In genomic region chr12:71731439-71732356, GRCh38 we compare ENCODE assay signal across 14 cellular contexts. TPM values are rescaled to one million over a fixed set of nuclear protein-coding genes. Genes with fewer than 3 reads are reported as not detected.
A peak's percentile ranks its signal among the peaks of the same experiment; 100 is the strongest.
DNase-seq lines count a peak whose midpoint lies in the region; ATAC-seq and TF ChIP-seq lines count a peak whose summit lies in the region.
"Had no signal": no experiment of that assay in that cellular context is flagged by ENCODE, and none has a peak within 500 bp of the region (broad histone marks: within the 10 kb centered on the region; RNA-seq: fewer than 3 reads in every experiment).

No MANE protein-coding gene starts in this region.

- no peaks in the 10 kb centered on the region for H3K4me1 Mint-ChIP-seq in stimulated activated naive CD8-positive, alpha-beta T cell treated with anti-CD3 and anti-CD28 coated beads, Interleukin-15, amount 100 ng/mL, for 72 hours

- H3K9me3 ChIP-seq in tibial artery (no peaks in the 10 kb centered on the region), transverse colon (no peaks in the 10 kb centered on the region)
- H3K9me3 ChIP-seq: neutrophil had no signal

- no peaks in the 10 kb centered on the region for H3K36me3 ChIP-seq in tibial artery
- H3K36me3 ChIP-seq in transverse colon, result no peaks in the 10 kb centered on the region
- H3K36me3 ChIP-seq: neutrophil had no signal

- ATAC-seq in stimulated activated naive CD8-positive, alpha-beta T cell treated with anti-CD3 and anti-CD28 coated beads, Interleukin-15, amount 100 ng/mL, for 72 hours, result peak; percentile 33
- no peak for ATAC-seq in stimulated activated naive CD8-positive, alpha-beta T cell treated with anti-CD3 and anti-CD28 coated beads, Interleukin-15, Interleukin-2, amounts not matched to agents 100 U/mL and 50 U/mL, for 24 hours
- ATAC-seq in GM18517 (IDR thresholded peaks at IDR 0.05; ENCODE audit: unreplicated experiment) (no peak), HG02610 (IDR thresholded peaks at IDR 0.05; ENCODE audit: unreplicated experiment) (no peak)
- ATAC-seq: activated T-helper 17 cell treated with anti-CD3 and anti-CD28 coated beads, Interleukin-2, amount 50 U/mL, for 72 hours; GM12878 had no signal

- 81 to 82% methylated on average over 12 to 21 of the region's 21 CpGs for WGBS in transverse colon (ENCODE audit: low coverage in 1 of 2), 2 donors

- DNase-seq in stimulated activated naive CD8-positive, alpha-beta T cell treated with anti-CD3 and anti-CD28 coated beads, Interleukin-15, amount 100 ng/mL, for 72 hours, result no peak
- no peak for DNase-seq in stimulated activated naive CD8-positive, alpha-beta T cell treated with anti-CD3 and anti-CD28 coated beads, Interleukin-15, Interleukin-2, amounts not matched to agents 100 U/mL and 50 U/mL, for 24 hours
- DNase-seq in RKO (ENCODE audit: low spot score) (peak; percentile 30), fibroblast of villous mesenchyme (ENCODE audit: low read depth) (peak; percentile 22), tibial artery (no peak), transverse colon (no peak)
- DNase-seq: NCI-H510A treated with DMSO at 0.1 percent for 48 hours, T-helper 9 cell had no signal

- no peaks in the 10 kb centered on the region for H3K9me3 Mint-ChIP-seq in stimulated activated naive CD8-positive, alpha-beta T cell treated with anti-CD3 and anti-CD28 coated beads, Interleukin-15, amount 100 ng/mL, for 72 hours
- H3K9me3 Mint-ChIP-seq: activated T-helper 17 cell treated with anti-CD3 and anti-CD28 coated beads, Interleukin-2, amount 50 U/mL, for 72 hours had no signal

- TF ChIP-seq EP300 in transverse colon (IDR thresholded peaks at IDR 0.05; ENCODE audit: low read depth), result no peak

- H3K4me1 ChIP-seq in tibial artery (no peaks in the 10 kb centered on the region), transverse colon (no peaks in the 10 kb centered on the region)

- H3K27me3 Mint-ChIP-seq in stimulated activated naive CD8-positive, alpha-beta T cell treated with anti-CD3 and anti-CD28 coated beads, Interleukin-15, amount 100 ng/mL, for 72 hours, result no peaks in the 10 kb centered on the region
- H3K27me3 Mint-ChIP-seq: activated T-helper 17 cell treated with anti-CD3 and anti-CD28 coated beads, Interleukin-2, amount 50 U/mL, for 72 hours; B cell had no signal

- H3K27ac ChIP-seq in tibial artery, result no peak overlapping the region
- no peak overlapping the region for H3K27ac ChIP-seq in transverse colon
- H3K27ac ChIP-seq: neutrophil had no signal

- no peak for TF ChIP-seq CTCF in fibroblast of villous mesenchyme (IDR thresholded peaks at IDR 0.05; ENCODE audit: insufficient read depth, low read depth, low read length)
- TF ChIP-seq CTCF in tibial artery (IDR thresholded peaks at IDR 0.05), result no peak
- TF ChIP-seq CTCF in transverse colon (IDR thresholded peaks at IDR 0.05), result no peak

- H3K27me3 ChIP-seq in tibial artery (no peaks in the 10 kb centered on the region), transverse colon (no peaks in the 10 kb centered on the region)
- H3K27me3 ChIP-seq: neutrophil had no signal

- no peak overlapping the region for H3K4me3 Mint-ChIP-seq in stimulated activated naive CD8-positive, alpha-beta T cell treated with anti-CD3 and anti-CD28 coated beads, Interleukin-15, amount 100 ng/mL, for 72 hours
- H3K4me3 Mint-ChIP-seq: activated T-helper 17 cell treated with anti-CD3 and anti-CD28 coated beads, Interleukin-2, amount 50 U/mL, for 72 hours; B cell had no signal

- no peak overlapping the region for H3K4me3 ChIP-seq in fibroblast of villous mesenchyme (ENCODE audit: low read depth, low read length)
- no peak overlapping the region for H3K4me3 ChIP-seq in tibial artery
- no peak overlapping the region for H3K4me3 ChIP-seq in transverse colon
- H3K4me3 ChIP-seq: GM12878 had no signal

- in situ Hi-C loops in transverse colon (cut with MboI; ENCODE audit: low pct_ligation_motif_present in 1 of 4, low pct_unique_long_range_greater_than_20kb in 1 of 4, low sequenced_read_pairs in 3 of 4), result loop anchor here in 3 of 4 donors (25.0 kb wide), 1 partner anchor 319 kb away; no protein-coding TSS in a partner anchor

- intact Hi-C loops in tibial artery (cut with DNase I; ENCODE audit: low total_unique reads) (no loop called here), transverse colon (cut with DNase I; ENCODE audit: low total_unique reads) (no loop called here)

- H3K27ac Mint-ChIP-seq in stimulated activated naive CD8-positive, alpha-beta T cell treated with anti-CD3 and anti-CD28 coated beads, Interleukin-15, amount 100 ng/mL, for 72 hours, result no peak overlapping the region
- H3K27ac Mint-ChIP-seq: activated T-helper 17 cell treated with anti-CD3 and anti-CD28 coated beads, Interleukin-2, amount 50 U/mL, for 72 hours; B cell had no signal

- TF ChIP-seq POLR2A in transverse colon (IDR thresholded peaks at IDR 0.05), result no peak

RNA-seq across cellular contexts. Expression of gene RAB21, which starts 23.0 kb away (rescaled TPM):
- 9.3 and 12.5 TPM in 2 replicates for total RNA-seq in fibroblast of villous mesenchyme
- total RNA-seq in transverse colon, result 10 to 100 TPM; 15.9 to 48.4 (median 29.9) TPM

RNA-seq across cellular contexts. Expression of gene TMEM19, which starts 45.8 kb away (rescaled TPM):
- total RNA-seq in fibroblast of villous mesenchyme (24.8 and 37.1 TPM in 2 replicates), transverse colon (10 to 100 TPM in 2 of 4 donors, 1 to 10 TPM in 2; 7.9 to 41.1 (median 20.4) TPM)

Comparison
In these comparisons a context has a peak if more than half of its experiments do, and no peak if none do; other contexts are left out.
1. DNase-seq: peak in RKO (single experiment) and fibroblast of villous mesenchyme (single experiment); none in stimulated activated naive CD8-positive, alpha-beta T cell treated with anti-CD3 and anti-CD28 coated beads, Interleukin-15, amount 100 ng/mL, for 72 hours (0 of 2), stimulated activated naive CD8-positive, alpha-beta T cell treated with anti-CD3 and anti-CD28 coated beads, Interleukin-15, Interleukin-2, amounts not matched to agents 100 U/mL and 50 U/mL, for 24 hours (single experiment), tibial artery (0 of 2) and transverse colon (single experiment).